ENCODE assay signal across 1 cellular context in genomic region chr13:52012512-52012836, GRCh38.
TF ChIP-seq lines count a peak whose summit lies in the region.

No MANE protein-coding gene starts in this region.

TF ChIP-seq in H1, 55 proteins besides CTCF, POLR2A, EP300 and RAD21:
- no peak for TF ChIP-seq CTBP2 (IDR thresholded peaks at IDR 0.05; ENCODE audit: borderline replicate concordance, insufficient read depth, insufficient read length, low read length)
- TF ChIP-seq KDM5A (IDR thresholded peaks at IDR 0.05; ENCODE audit: low read length) = 0 out of 2 replicates have a peak, but pooled peaks have one; percentile 65
- TF ChIP-seq PHF8 (conservative IDR thresholded peaks at IDR 0.05; ENCODE audit: low read depth, low read length) = peak; percentile 85; the same call in 1 of the 2 replicates
- no peak for TF ChIP-seq SAP30 (IDR thresholded peaks at IDR 0.05; ENCODE audit: insufficient read depth, insufficient replicate concordance, low read length)
